In genomic region chr16:85333744-85334640, GRCh38 we compare ENCODE assay signal across 14 cellular contexts.
DNase-seq lines count a peak whose midpoint lies in the region; ATAC-seq and TF ChIP-seq lines count a peak whose summit lies in the region.
"Had no signal": no experiment of that assay in that cellular context is flagged by ENCODE, and none has a peak within 500 bp of the region (broad histone marks: within the 10 kb centered on the region; RNA-seq: fewer than 3 reads in every experiment).

No MANE protein-coding gene starts in this region.

- H3K4ac ChIP-seq in mesendoderm (ENCODE audit: low read depth, low read length): no peak overlapping the region

- peak overlapping the region; percentile 57 for H2BK5ac ChIP-seq in mesendoderm (ENCODE audit: low read length)

- no peaks in the 10 kb centered on the region for H3K27me3 Mint-ChIP-seq in activated naive CD8-positive, alpha-beta T cell
- peaks cover 11% of the 10 kb centered on the region for H3K27me3 Mint-ChIP-seq in activated naive CD8-positive, alpha-beta T cell treated with anti-CD3 and anti-CD28 coated beads for 36 hours
- H3K27me3 Mint-ChIP-seq in brain (peaks cover 6% of the 10 kb centered on the region), natural killer cell (ENCODE audit: low read depth in 2 of 2) (peaks cover 7 to 28% of the 10 kb centered on the region in 2 donors)

- H3K23ac ChIP-seq in mesendoderm (ENCODE audit: low read length): peak overlapping the region; percentile 59

- H4K8ac ChIP-seq in mesendoderm (ENCODE audit: low read depth, low read length): no peak overlapping the region

- WGBS in mesendoderm (ENCODE audit: extremely low coverage, insufficient coverage, low lambda C conversion rate): no CpG with 5 or more reads among the region's 29 CpGs

- no peaks in the 10 kb centered on the region for H3K79me1 ChIP-seq in mesendoderm (ENCODE audit: low read length)

- TF ChIP-seq CTCF in brain (conservative IDR thresholded peaks at IDR 0.05) (no peak), natural killer cell (IDR thresholded peaks at IDR 0.05) (no peak)

- TF ChIP-seq POLR2A in erythroblast (IDR thresholded peaks at IDR 0.05; ENCODE audit: low read length): no peak

- H4K5ac ChIP-seq in mesendoderm (ENCODE audit: low read length): no peak overlapping the region

- peak overlapping the region; percentile 56 for H2AK5ac ChIP-seq in mesendoderm (ENCODE audit: low read length)

- H2BK120ac ChIP-seq in mesendoderm (ENCODE audit: low read depth, low read length): no peak overlapping the region

- peaks cover 24% of the 10 kb centered on the region for H3K4me1 Mint-ChIP-seq in activated naive CD8-positive, alpha-beta T cell (ENCODE audit: low read depth)
- H3K4me1 Mint-ChIP-seq in activated naive CD8-positive, alpha-beta T cell treated with anti-CD3 and anti-CD28 coated beads for 36 hours: peaks cover 19% of the 10 kb centered on the region
- H3K4me1 Mint-ChIP-seq in brain (peaks cover 74% of the 10 kb centered on the region), natural killer cell (peaks cover 5 to 23% of the 10 kb centered on the region in 2 donors)

- no peak overlapping the region for H3K4me3 Mint-ChIP-seq in activated naive CD8-positive, alpha-beta T cell
- H3K4me3 Mint-ChIP-seq in activated naive CD8-positive, alpha-beta T cell treated with anti-CD3 and anti-CD28 coated beads for 36 hours: no peak overlapping the region
- H3K4me3 Mint-ChIP-seq in brain (peak overlapping the region in 3 of 5 experiments; percentile 75 to 77 (median 77)), natural killer cell (no peak overlapping the region)

- no peaks in the 10 kb centered on the region for H3K36me3 ChIP-seq in mesendoderm (ENCODE audit: control insufficient read depth, insufficient read depth, low read length)
- H3K36me3 ChIP-seq: thyroid gland had no signal

- peaks cover 17% of the 10 kb centered on the region for H3K4me1 ChIP-seq in mesendoderm (ENCODE audit: control insufficient read depth, low read depth, low read length)

- no peak overlapping the region for H3K4me2 ChIP-seq in mesendoderm (ENCODE audit: low read length)

- peak overlapping the region; percentile 34 for H3K27ac ChIP-seq in mesendoderm (ENCODE audit: low read depth, low read length)
- H3K27ac ChIP-seq: thyroid gland had no signal

- intact Hi-C loops in natural killer cell (cut with micrococcal nuclease): no loop called here

- no peaks in the 10 kb centered on the region for H3K9me3 Mint-ChIP-seq in activated naive CD8-positive, alpha-beta T cell (ENCODE audit: low read depth)
- H3K9me3 Mint-ChIP-seq in activated naive CD8-positive, alpha-beta T cell treated with anti-CD3 and anti-CD28 coated beads for 36 hours: no peaks in the 10 kb centered on the region
- H3K9me3 Mint-ChIP-seq in brain (no peaks in the 10 kb centered on the region), natural killer cell (no peaks in the 10 kb centered on the region)
- H3K9me3 Mint-ChIP-seq: activated B cell treated with CpG ODN at 0.5 μM for 24 hours, T-cell had no signal

- H3K18ac ChIP-seq in mesendoderm (ENCODE audit: low read length): peak overlapping the region; percentile 28

- ATAC-seq in HG02870 (IDR thresholded peaks at IDR 0.05; ENCODE audit: unreplicated experiment) (no peak), natural killer cell (no peak)

- H3K36me3 Mint-ChIP-seq in activated naive CD8-positive, alpha-beta T cell: no peaks in the 10 kb centered on the region
- H3K36me3 Mint-ChIP-seq in activated naive CD8-positive, alpha-beta T cell treated with anti-CD3 and anti-CD28 coated beads for 36 hours: no peaks in the 10 kb centered on the region
- H3K36me3 Mint-ChIP-seq in brain (no peaks in the 10 kb centered on the region), natural killer cell (no peaks in the 10 kb centered on the region)
- H3K36me3 Mint-ChIP-seq: T-cell had no signal

- no peaks in the 10 kb centered on the region for H3K27me3 ChIP-seq in mesendoderm (ENCODE audit: insufficient read depth, low read length, poor library complexity)
- H3K27me3 ChIP-seq: thyroid gland had no signal

- no peak for DNase-seq in activated naive CD8-positive, alpha-beta T cell treated with anti-CD3 and anti-CD28 coated beads for 36 hours
- DNase-seq in mesendoderm (no peak), erythroblast (lab: John Stamatoyannopoulos, UW) (no peak), middle frontal gyrus (ENCODE audit: extremely low spot score, low spot score) (no peak), natural killer cell (no peak)
- DNase-seq: activated B cell treated with CpG ODN at 0.5 μM for 24 hours, activated gamma-delta T cell, NCI-H446, thyroid gland had no signal

- peak overlapping the region; percentile 57 for H3K56ac ChIP-seq in mesendoderm (ENCODE audit: low read length)

- peak overlapping the region; percentile 36 for H3K9ac ChIP-seq in mesendoderm (ENCODE audit: low read length)

- no peaks in the 10 kb centered on the region for H3K79me2 ChIP-seq in mesendoderm (ENCODE audit: control insufficient read depth, insufficient read depth, low read length)

- peak overlapping the region; percentile 72 for H3K27ac Mint-ChIP-seq in activated naive CD8-positive, alpha-beta T cell
- H3K27ac Mint-ChIP-seq in activated naive CD8-positive, alpha-beta T cell treated with anti-CD3 and anti-CD28 coated beads for 36 hours: no peak overlapping the region
- peak overlapping the region in 4 of 5 experiments; percentile 18 to 97 (median 59) for H3K27ac Mint-ChIP-seq in brain
- H3K27ac Mint-ChIP-seq in natural killer cell: no peak overlapping the region
- H3K27ac Mint-ChIP-seq: activated B cell treated with CpG ODN at 0.5 μM for 24 hours had no signal

- no peak overlapping the region for H3K4me3 ChIP-seq in mesendoderm (ENCODE audit: low read length)
- H3K4me3 ChIP-seq: mucosa of descending colon, thyroid gland had no signal

- no peak overlapping the region for H2BK15ac ChIP-seq in mesendoderm (replicated peaks; ENCODE audit: low read depth)

Comparison
In these comparisons a context has a peak if more than half of its experiments do, and no peak if none do; other contexts are left out.
1. H3K27ac Mint-ChIP-seq: peak in activated naive CD8-positive, alpha-beta T cell (single experiment) and brain (4 of 5); none in activated naive CD8-positive, alpha-beta T cell treated with anti-CD3 and anti-CD28 coated beads for 36 hours (single experiment) and natural killer cell (0 of 2).
2. H3K4me3 Mint-ChIP-seq: peak in brain (3 of 5); none in activated naive CD8-positive, alpha-beta T cell (single experiment), activated naive CD8-positive, alpha-beta T cell treated with anti-CD3 and anti-CD28 coated beads for 36 hours (single experiment) and natural killer cell (single experiment).